In the genomic region with DNA sequence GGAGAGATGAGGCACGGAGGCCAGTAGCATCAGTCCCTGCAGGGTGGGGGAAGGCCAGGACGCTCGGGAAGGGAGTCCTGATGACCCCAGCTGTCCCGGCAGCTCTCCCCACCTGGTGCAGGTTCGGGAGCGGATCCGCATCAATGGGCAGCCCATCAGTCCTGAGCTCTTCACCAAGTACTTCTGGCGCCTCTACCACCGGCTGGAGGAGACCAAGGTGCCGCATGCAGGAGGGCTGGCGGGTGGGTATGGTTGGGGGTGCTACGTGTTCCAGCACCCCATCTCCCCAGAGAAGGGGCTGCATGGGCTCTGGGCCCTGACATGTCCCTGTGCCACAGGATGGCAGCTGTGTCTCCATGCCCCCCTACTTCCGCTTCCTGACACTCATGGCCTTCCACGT, we compare ENCODE assay signal across 23 cellular contexts.
"Had no signal": no experiment of that assay in that cellular context is flagged by ENCODE, and none has a peak within 500 bp of the region (broad histone marks: within the 10 kb centered on the region; RNA-seq: fewer than 3 reads in every experiment).

No MANE protein-coding gene starts in this region.

- ATAC-seq: activated T-cell treated with anti-CD3 and anti-CD28 coated beads, Interleukin-2, amount 50 U/mL, for 72 hours; left lung had no signal

- H3K27ac ChIP-seq: left lung, spleen, stomach, suprapubic skin, tibial nerve had no signal

- H3K9me3 ChIP-seq: left lung, spleen, stomach, suprapubic skin, tibial nerve had no signal

- DNase-seq: activated CD8-positive, alpha-beta memory T cell treated with anti-CD3 and anti-CD28 coated beads, Interleukin-2, amount 50 U/mL, for 48 hours; activated effector memory CD4-positive, alpha-beta T cell treated with Interleukin-2 at 50 U/mL for 16 hours; activated naive CD4-positive, alpha-beta T cell treated with anti-CD3 and anti-CD28 coated beads, Interleukin-2, amount 50 U/mL, for 16 hours; activated T-cell treated with anti-CD3 and anti-CD28 coated beads, Interleukin-2, amount 50 U/mL, for 72 hours; aorta; caudate nucleus; dermis blood vessel endothelial cell; effector CD8-positive, alpha-beta T cell; glutamatergic neuron; hippocampal formation; kidney glomerular epithelial cell; naive B cell; retina; spleen; stimulated activated CD4-positive, alpha-beta T cell treated with anti-CD3 and anti-CD28 coated beads, Interleukin-4, amount 100 ng/mL, for 1 hour; stomach had no signal

- H3K4me3 ChIP-seq: left lung, lung, spleen, stomach, suprapubic skin, tibial nerve had no signal

- H3K4me3 Mint-ChIP-seq: activated T-cell treated with anti-CD3 and anti-CD28 coated beads, Interleukin-2, amount 50 U/mL, for 72 hours; brain; T-helper 1 cell treated with Interleukin-12 subunit alpha and Interleukin-12 subunit beta and Interleukin-4 antibody, amounts not matched to agents 30 μg/mL and 1 μg/mL, for 36 hours had no signal

- H3K36me3 Mint-ChIP-seq: naive B cell had no signal

- H3K27me3 ChIP-seq: left lung, spleen, stomach, suprapubic skin, tibial nerve had no signal

- H3K27me3 Mint-ChIP-seq: naive B cell, progenitor cell of endocrine pancreas had no signal

- H3K27ac Mint-ChIP-seq: activated T-cell treated with anti-CD3 and anti-CD28 coated beads, Interleukin-2, amount 50 U/mL, for 72 hours; progenitor cell of endocrine pancreas; T-helper 1 cell treated with Interleukin-12 subunit alpha and Interleukin-12 subunit beta and Interleukin-4 antibody, amounts not matched to agents 30 μg/mL and 1 μg/mL, for 36 hours had no signal

- H3K9me3 Mint-ChIP-seq: activated T-cell treated with anti-CD3 and anti-CD28 coated beads, Interleukin-2, amount 50 U/mL, for 72 hours; brain; naive B cell; T-helper 1 cell treated with Interleukin-12 subunit alpha and Interleukin-12 subunit beta and Interleukin-4 antibody, amounts not matched to agents 30 μg/mL and 1 μg/mL, for 36 hours had no signal
